Comparison of ENCODE assay signal across 1 cellular context in the genomic region with DNA sequence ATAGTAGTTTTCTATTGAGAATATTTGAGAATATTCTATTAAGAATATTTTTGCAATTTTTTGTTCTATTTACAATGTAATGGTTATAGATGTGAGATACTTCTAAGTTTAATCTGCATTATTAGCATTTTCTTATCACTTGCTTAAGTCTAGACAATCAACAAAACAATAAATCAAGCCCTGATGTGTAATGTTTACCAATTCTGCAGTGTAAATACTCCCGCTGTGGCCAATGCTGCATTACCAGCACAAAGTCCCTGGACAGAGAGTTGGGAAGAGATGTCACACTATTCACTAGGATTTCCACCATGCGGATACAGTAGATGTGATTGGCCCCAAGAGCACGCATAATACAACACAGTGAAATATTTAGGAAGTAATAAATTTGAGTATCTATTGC.
A peak's percentile ranks its signal among the peaks of the same experiment; 100 is the strongest.
TF ChIP-seq lines count a peak whose summit lies in the region.

No MANE protein-coding gene starts in this region.

TF ChIP-seq in HepG2, 621 proteins besides CTCF, POLR2A, EP300 and RAD21 (continued from another document and continues in another):
- peak; percentile 48; the same call in 1 of the 2 replicates for TF ChIP-seq NCOA2 (CRISPR knock-in tag; IDR thresholded peaks at IDR 0.05)
- TF ChIP-seq U2AF2 (IDR thresholded peaks at IDR 0.05; ENCODE audit: low read depth, low read length), result no peak
- peak; percentile 77; the same call in 1 of the 2 replicates for TF ChIP-seq HMG20A (CRISPR knock-in tag; IDR thresholded peaks at IDR 0.05; ENCODE audit: borderline replicate concordance)
- TF ChIP-seq, protein P1, sequence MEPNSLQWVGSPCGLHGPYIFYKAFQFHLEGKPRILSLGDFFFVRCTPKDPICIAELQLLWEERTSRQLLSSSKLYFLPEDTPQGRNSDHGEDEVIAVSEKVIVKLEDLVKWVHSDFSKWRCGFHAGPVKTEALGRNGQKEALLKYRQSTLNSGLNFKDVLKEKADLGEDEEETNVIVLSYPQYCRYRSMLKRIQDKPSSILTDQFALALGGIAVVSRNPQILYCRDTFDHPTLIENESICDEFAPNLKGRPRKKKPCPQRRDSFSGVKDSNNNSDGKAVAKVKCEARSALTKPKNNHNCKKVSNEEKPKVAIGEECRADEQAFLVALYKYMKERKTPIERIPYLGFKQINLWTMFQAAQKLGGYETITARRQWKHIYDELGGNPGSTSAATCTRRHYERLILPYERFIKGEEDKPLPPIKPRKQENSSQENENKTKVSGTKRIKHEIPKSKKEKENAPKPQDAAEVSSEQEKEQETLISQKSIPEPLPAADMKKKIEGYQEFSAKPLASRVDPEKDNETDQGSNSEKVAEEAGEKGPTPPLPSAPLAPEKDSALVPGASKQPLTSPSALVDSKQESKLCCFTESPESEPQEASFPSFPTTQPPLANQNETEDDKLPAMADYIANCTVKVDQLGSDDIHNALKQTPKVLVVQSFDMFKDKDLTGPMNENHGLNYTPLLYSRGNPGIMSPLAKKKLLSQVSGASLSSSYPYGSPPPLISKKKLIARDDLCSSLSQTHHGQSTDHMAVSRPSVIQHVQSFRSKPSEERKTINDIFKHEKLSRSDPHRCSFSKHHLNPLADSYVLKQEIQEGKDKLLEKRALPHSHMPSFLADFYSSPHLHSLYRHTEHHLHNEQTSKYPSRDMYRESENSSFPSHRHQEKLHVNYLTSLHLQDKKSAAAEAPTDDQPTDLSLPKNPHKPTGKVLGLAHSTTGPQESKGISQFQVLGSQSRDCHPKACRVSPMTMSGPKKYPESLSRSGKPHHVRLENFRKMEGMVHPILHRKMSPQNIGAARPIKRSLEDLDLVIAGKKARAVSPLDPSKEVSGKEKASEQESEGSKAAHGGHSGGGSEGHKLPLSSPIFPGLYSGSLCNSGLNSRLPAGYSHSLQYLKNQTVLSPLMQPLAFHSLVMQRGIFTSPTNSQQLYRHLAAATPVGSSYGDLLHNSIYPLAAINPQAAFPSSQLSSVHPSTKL (CRISPR knock-in tag; IDR thresholded peaks at IDR 0.05), result peak; percentile 84
- peak; percentile 76 for TF ChIP-seq RXRB (CRISPR knock-in tag; IDR thresholded peaks at IDR 0.05; ENCODE audit: borderline replicate concordance)
- TF ChIP-seq ZNF878 (CRISPR knock-in tag; IDR thresholded peaks at IDR 0.05), result no peak
- no peak for TF ChIP-seq ZNF569 (CRISPR knock-in tag; IDR thresholded peaks at IDR 0.05; ENCODE audit: borderline replicate concordance)
- no peak for TF ChIP-seq ELF4 (CRISPR knock-in tag; IDR thresholded peaks at IDR 0.05; ENCODE audit: borderline replicate concordance)
- TF ChIP-seq REL (CRISPR knock-in tag; conservative IDR thresholded peaks at IDR 0.05), result no peak
- TF ChIP-seq NFE2 (CRISPR knock-in tag; IDR thresholded peaks at IDR 0.05), result no peak
- TF ChIP-seq, protein P2, sequence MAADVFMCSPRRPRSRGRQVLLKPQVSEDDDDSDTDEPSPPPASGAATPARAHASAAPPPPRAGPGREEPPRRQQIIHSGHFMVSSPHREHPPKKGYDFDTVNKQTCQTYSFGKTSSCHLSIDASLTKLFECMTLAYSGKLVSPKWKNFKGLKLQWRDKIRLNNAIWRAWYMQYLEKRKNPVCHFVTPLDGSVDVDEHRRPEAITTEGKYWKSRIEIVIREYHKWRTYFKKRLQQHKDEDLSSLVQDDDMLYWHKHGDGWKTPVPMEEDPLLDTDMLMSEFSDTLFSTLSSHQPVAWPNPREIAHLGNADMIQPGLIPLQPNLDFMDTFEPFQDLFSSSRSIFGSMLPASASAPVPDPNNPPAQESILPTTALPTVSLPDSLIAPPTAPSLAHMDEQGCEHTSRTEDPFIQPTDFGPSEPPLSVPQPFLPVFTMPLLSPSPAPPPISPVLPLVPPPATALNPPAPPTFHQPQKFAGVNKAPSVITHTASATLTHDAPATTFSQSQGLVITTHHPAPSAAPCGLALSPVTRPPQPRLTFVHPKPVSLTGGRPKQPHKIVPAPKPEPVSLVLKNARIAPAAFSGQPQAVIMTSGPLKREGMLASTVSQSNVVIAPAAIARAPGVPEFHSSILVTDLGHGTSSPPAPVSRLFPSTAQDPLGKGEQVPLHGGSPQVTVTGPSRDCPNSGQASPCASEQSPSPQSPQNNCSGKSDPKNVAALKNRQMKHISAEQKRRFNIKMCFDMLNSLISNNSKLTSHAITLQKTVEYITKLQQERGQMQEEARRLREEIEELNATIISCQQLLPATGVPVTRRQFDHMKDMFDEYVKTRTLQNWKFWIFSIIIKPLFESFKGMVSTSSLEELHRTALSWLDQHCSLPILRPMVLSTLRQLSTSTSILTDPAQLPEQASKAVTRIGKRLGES (CRISPR knock-in tag; IDR thresholded peaks at IDR 0.05; ENCODE audit: borderline replicate concordance), result no peak
- peak; percentile 81 for TF ChIP-seq GATAD2A (CRISPR knock-in tag; IDR thresholded peaks at IDR 0.05)
- peak; percentile 73 for TF ChIP-seq HNF4A (CRISPR knock-in tag; IDR thresholded peaks at IDR 0.05)
- TF ChIP-seq ATRX (CRISPR knock-in tag; IDR thresholded peaks at IDR 0.05; ENCODE audit: borderline replicate concordance), result no peak
- TF ChIP-seq EEA1 (CRISPR knock-in tag; IDR thresholded peaks at IDR 0.05; ENCODE audit: borderline replicate concordance), result no peak
- no peak for TF ChIP-seq DMAP1 (CRISPR knock-in tag; IDR thresholded peaks at IDR 0.05)
- no peak for TF ChIP-seq ZSCAN31 (CRISPR knock-in tag; IDR thresholded peaks at IDR 0.05; ENCODE audit: low read depth)
- TF ChIP-seq SAP130 (CRISPR knock-in tag; IDR thresholded peaks at IDR 0.05; ENCODE audit: low read depth), result peak; percentile 85
- TF ChIP-seq ZKSCAN8 (CRISPR knock-in tag; IDR thresholded peaks at IDR 0.05; ENCODE audit: borderline replicate concordance), result peak; percentile 51; the same call in 1 of the 2 replicates
- TF ChIP-seq REXO4 (CRISPR knock-in tag; IDR thresholded peaks at IDR 0.05; ENCODE audit: borderline replicate concordance), result no peak
- no peak for TF ChIP-seq ZNF629 (CRISPR knock-in tag; conservative IDR thresholded peaks at IDR 0.05)
- TF ChIP-seq, protein P3, sequence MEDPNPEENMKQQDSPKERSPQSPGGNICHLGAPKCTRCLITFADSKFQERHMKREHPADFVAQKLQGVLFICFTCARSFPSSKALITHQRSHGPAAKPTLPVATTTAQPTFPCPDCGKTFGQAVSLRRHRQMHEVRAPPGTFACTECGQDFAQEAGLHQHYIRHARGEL (CRISPR knock-in tag; IDR thresholded peaks at IDR 0.05), result no peak
- TF ChIP-seq NFRKB (IDR thresholded peaks at IDR 0.05), result no peak
- TF ChIP-seq, protein P4, sequence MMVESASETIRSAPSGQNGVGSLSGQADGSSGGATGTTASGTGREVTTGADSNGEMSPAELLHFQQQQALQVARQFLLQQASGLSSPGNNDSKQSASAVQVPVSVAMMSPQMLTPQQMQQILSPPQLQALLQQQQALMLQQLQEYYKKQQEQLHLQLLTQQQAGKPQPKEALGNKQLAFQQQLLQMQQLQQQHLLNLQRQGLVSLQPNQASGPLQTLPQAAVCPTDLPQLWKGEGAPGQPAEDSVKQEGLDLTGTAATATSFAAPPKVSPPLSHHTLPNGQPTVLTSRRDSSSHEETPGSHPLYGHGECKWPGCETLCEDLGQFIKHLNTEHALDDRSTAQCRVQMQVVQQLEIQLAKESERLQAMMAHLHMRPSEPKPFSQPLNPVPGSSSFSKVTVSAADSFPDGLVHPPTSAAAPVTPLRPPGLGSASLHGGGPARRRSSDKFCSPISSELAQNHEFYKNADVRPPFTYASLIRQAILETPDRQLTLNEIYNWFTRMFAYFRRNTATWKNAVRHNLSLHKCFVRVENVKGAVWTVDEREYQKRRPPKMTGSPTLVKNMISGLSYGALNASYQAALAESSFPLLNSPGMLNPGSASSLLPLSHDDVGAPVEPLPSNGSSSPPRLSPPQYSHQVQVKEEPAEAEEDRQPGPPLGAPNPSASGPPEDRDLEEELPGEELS (CRISPR knock-in tag; IDR thresholded peaks at IDR 0.05), result peak; percentile 92
- TF ChIP-seq, protein P5, sequence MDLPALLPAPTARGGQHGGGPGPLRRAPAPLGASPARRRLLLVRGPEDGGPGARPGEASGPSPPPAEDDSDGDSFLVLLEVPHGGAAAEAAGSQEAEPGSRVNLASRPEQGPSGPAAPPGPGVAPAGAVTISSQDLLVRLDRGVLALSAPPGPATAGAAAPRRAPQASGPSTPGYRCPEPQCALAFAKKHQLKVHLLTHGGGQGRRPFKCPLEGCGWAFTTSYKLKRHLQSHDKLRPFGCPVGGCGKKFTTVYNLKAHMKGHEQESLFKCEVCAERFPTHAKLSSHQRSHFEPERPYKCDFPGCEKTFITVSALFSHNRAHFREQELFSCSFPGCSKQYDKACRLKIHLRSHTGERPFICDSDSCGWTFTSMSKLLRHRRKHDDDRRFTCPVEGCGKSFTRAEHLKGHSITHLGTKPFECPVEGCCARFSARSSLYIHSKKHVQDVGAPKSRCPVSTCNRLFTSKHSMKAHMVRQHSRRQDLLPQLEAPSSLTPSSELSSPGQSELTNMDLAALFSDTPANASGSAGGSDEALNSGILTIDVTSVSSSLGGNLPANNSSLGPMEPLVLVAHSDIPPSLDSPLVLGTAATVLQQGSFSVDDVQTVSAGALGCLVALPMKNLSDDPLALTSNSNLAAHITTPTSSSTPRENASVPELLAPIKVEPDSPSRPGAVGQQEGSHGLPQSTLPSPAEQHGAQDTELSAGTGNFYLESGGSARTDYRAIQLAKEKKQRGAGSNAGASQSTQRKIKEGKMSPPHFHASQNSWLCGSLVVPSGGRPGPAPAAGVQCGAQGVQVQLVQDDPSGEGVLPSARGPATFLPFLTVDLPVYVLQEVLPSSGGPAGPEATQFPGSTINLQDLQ (CRISPR knock-in tag; IDR thresholded peaks at IDR 0.05), result no peak
- TF ChIP-seq, protein P6, sequence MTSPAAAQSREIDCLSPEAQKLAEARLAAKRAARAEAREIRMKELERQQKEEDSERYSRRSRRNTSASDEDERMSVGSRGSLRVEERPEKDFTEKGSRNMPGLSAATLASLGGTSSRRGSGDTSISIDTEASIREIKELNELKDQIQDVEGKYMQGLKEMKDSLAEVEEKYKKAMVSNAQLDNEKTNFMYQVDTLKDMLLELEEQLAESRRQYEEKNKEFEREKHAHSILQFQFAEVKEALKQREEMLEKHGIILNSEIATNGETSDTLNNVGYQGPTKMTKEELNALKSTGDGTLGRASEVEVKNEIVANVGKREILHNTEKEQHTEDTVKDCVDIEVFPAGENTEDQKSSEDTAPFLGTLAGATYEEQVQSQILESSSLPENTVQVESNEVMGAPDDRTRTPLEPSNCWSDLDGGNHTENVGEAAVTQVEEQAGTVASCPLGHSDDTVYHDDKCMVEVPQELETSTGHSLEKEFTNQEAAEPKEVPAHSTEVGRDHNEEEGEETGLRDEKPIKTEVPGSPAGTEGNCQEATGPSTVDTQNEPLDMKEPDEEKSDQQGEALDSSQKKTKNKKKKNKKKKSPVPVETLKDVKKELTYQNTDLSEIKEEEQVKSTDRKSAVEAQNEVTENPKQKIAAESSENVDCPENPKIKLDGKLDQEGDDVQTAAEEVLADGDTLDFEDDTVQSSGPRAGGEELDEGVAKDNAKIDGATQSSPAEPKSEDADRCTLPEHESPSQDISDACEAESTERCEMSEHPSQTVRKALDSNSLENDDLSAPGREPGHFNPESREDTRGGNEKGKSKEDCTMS (CRISPR knock-in tag; conservative IDR thresholded peaks at IDR 0.05), result no peak
- TF ChIP-seq, protein P7, sequence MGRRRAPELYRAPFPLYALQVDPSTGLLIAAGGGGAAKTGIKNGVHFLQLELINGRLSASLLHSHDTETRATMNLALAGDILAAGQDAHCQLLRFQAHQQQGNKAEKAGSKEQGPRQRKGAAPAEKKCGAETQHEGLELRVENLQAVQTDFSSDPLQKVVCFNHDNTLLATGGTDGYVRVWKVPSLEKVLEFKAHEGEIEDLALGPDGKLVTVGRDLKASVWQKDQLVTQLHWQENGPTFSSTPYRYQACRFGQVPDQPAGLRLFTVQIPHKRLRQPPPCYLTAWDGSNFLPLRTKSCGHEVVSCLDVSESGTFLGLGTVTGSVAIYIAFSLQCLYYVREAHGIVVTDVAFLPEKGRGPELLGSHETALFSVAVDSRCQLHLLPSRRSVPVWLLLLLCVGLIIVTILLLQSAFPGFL (CRISPR knock-in tag; IDR thresholded peaks at IDR 0.05), result no peak
- peak; percentile 56; the same call in 1 of the 2 replicates for TF ChIP-seq HDAC2 (CRISPR knock-in tag; IDR thresholded peaks at IDR 0.05)
- TF ChIP-seq ZNF891 (CRISPR knock-in tag; IDR thresholded peaks at IDR 0.05), result no peak
- TF ChIP-seq, protein P8, sequence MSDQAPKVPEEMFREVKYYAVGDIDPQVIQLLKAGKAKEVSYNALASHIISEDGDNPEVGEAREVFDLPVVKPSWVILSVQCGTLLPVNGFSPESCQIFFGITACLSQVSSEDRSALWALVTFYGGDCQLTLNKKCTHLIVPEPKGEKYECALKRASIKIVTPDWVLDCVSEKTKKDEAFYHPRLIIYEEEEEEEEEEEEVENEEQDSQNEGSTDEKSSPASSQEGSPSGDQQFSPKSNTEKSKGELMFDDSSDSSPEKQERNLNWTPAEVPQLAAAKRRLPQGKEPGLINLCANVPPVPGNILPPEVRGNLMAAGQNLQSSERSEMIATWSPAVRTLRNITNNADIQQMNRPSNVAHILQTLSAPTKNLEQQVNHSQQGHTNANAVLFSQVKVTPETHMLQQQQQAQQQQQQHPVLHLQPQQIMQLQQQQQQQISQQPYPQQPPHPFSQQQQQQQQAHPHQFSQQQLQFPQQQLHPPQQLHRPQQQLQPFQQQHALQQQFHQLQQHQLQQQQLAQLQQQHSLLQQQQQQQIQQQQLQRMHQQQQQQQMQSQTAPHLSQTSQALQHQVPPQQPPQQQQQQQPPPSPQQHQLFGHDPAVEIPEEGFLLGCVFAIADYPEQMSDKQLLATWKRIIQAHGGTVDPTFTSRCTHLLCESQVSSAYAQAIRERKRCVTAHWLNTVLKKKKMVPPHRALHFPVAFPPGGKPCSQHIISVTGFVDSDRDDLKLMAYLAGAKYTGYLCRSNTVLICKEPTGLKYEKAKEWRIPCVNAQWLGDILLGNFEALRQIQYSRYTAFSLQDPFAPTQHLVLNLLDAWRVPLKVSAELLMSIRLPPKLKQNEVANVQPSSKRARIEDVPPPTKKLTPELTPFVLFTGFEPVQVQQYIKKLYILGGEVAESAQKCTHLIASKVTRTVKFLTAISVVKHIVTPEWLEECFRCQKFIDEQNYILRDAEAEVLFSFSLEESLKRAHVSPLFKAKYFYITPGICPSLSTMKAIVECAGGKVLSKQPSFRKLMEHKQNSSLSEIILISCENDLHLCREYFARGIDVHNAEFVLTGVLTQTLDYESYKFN (CRISPR knock-in tag; conservative IDR thresholded peaks at IDR 0.05), result peak; percentile 81
- no peak for TF ChIP-seq ARNT (IDR thresholded peaks at IDR 0.05)
- peak; percentile 84; the same call in 1 of the 2 replicates for TF ChIP-seq NCOR1 (IDR thresholded peaks at IDR 0.05; ENCODE audit: borderline replicate concordance, low read length)
- no peak for TF ChIP-seq ZNF451 (CRISPR knock-in tag; IDR thresholded peaks at IDR 0.05)
- TF ChIP-seq HNF4G (IDR thresholded peaks at IDR 0.05; ENCODE audit: borderline replicate concordance, low read depth, low read length), result peak; percentile 45; the same call in 1 of the 2 replicates
- no peak for TF ChIP-seq HNF4G (CRISPR knock-in tag; IDR thresholded peaks at IDR 0.05; ENCODE audit: borderline replicate concordance, low read depth)
- TF ChIP-seq, protein P9, sequence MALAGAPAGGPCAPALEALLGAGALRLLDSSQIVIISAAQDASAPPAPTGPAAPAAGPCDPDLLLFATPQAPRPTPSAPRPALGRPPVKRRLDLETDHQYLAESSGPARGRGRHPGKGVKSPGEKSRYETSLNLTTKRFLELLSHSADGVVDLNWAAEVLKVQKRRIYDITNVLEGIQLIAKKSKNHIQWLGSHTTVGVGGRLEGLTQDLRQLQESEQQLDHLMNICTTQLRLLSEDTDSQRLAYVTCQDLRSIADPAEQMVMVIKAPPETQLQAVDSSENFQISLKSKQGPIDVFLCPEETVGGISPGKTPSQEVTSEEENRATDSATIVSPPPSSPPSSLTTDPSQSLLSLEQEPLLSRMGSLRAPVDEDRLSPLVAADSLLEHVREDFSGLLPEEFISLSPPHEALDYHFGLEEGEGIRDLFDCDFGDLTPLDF (CRISPR knock-in tag; IDR thresholded peaks at IDR 0.05), result no peak
- TF ChIP-seq SMAD3 (CRISPR knock-in tag; IDR thresholded peaks at IDR 0.05), result peak; percentile 70; the same call in 1 of the 2 replicates
- TF ChIP-seq ZNF883 (CRISPR knock-in tag; IDR thresholded peaks at IDR 0.05; ENCODE audit: not compliant biosample characterization), result no peak
- 0 out of 2 replicates have a peak, but pooled peaks have one; percentile 12 for TF ChIP-seq SP5 (CRISPR knock-in tag; IDR thresholded peaks at IDR 0.05; ENCODE audit: borderline replicate concordance, low read depth)
